In the genomic region with DNA sequence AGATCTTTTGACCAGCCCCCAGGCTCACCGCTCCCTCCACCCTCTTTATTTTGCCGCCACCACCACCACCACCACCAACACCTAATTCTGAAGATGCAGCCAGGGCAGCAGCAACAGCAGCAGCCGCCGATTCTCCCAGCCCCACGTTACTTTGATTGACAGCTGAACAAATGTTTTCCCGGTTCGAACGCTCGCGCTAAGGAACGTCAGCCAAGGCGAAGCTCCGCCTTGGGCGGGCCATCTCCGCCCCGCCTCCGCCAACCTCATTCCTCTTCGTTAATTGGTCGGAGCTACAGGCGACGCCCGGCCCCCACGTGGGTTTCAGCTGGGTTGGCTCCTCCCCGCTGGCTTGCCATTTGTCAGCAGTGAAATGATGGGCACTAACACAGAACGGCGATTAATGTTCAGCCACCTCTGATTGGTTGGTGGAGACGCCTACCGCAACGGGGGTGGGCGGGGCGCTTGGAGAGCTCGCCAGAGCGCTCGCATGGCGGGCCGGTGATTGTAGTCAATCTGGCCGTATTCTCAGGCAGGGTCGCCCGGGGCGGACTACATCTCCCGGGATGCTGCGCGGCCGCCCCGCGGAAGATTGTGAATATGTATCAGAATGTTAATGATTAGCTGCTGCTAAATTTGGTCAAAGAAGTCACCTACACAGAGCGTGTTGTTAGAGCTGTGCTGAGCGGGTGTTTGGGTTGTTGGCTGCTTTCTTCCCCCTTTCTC, we compare ENCODE assay signal across 8 cellular contexts. TPM values are rescaled to one million over a fixed set of nuclear protein-coding genes. Genes with fewer than 3 reads are reported as not detected.
DNase-seq lines count a peak whose midpoint lies in the region; FAIRE-seq and TF ChIP-seq lines count a peak whose summit lies in the region.

Gene TLE4 (plus strand): TSS at position 657 of the 723 bp plus-strand sequence. CDS start 826 bp downstream, outside the sequence.

- CTCF ChIA-PET in activated naive CD4-positive, alpha-beta T cell treated with anti-CD3 and anti-CD28 coated beads, Interleukin-2, amount 10 ng/mL, durations not matched to agents 7 days and 5 days (lab: Charles Lee), result interaction anchor here (1.0 kb wide), 1 partner anchor 13 kb away, joined by 4 read pairs; no protein-coding TSS in a partner anchor

- no peak for TF ChIP-seq CTCF in HFF-Myc (IDR thresholded peaks at IDR 0.05; ENCODE audit: low read depth, low read length, missing control alignments)

- H3K9me3 ChIP-seq in neuron (ENCODE audit: low read length), result no peaks in the 10 kb centered on the region

- peak; percentile 99 for FAIRE-seq in frontal cortex (lab: Jason Lieb, UNC)

- peak within 1 kb of the TSS; percentile 80 for H2AFZ ChIP-seq in neuron (ENCODE audit: low read depth, low read length)

- H3K27me3 ChIP-seq in neuron (ENCODE audit: insufficient read depth, low read length), result no peaks in the 10 kb centered on the region

- peaks cover 32% of the 10 kb centered on the region for H3K4me1 Mint-ChIP-seq in activated naive CD4-positive, alpha-beta T cell treated with anti-CD3 and anti-CD28 coated beads, Interleukin-2, amount 10 ng/mL, durations not matched to agents 7 days and 5 days

- peaks cover 17% of the 10 kb centered on the region for H3K36me3 ChIP-seq in neuron (ENCODE audit: insufficient read depth, low read length)

- peaks cover 22% of the 10 kb centered on the region for H3K27me3 Mint-ChIP-seq in activated naive CD4-positive, alpha-beta T cell treated with anti-CD3 and anti-CD28 coated beads, Interleukin-2, amount 10 ng/mL, durations not matched to agents 7 days and 5 days

- no peaks in the 10 kb centered on the region for H3K9me3 Mint-ChIP-seq in activated naive CD4-positive, alpha-beta T cell treated with anti-CD3 and anti-CD28 coated beads, Interleukin-2, amount 10 ng/mL, durations not matched to agents 7 days and 5 days

- H3K4me1 ChIP-seq in neuron (ENCODE audit: insufficient read depth, low read length), result peaks cover 15% of the 10 kb centered on the region

- H3K4me3 Mint-ChIP-seq in activated naive CD4-positive, alpha-beta T cell treated with anti-CD3 and anti-CD28 coated beads, Interleukin-2, amount 10 ng/mL, durations not matched to agents 7 days and 5 days, result peak within 1 kb of the TSS; percentile 92

- peak within 1 kb of the TSS; percentile 67 for H3K4me3 ChIP-seq in HFF-Myc (replicated peaks; ENCODE audit: low read depth, low read length)
- peak within 1 kb of the TSS; percentile 95 for H3K4me3 ChIP-seq in neuron (ENCODE audit: low read length)

- H3K27ac Mint-ChIP-seq in activated naive CD4-positive, alpha-beta T cell treated with anti-CD3 and anti-CD28 coated beads, Interleukin-2, amount 10 ng/mL, durations not matched to agents 7 days and 5 days, result peak within 1 kb of the TSS; percentile 84

- H3K36me3 Mint-ChIP-seq in activated naive CD4-positive, alpha-beta T cell treated with anti-CD3 and anti-CD28 coated beads, Interleukin-2, amount 10 ng/mL, durations not matched to agents 7 days and 5 days, result peaks cover 23% of the 10 kb centered on the region

- DNase-seq in GM03348 (ENCODE audit: low spot score), result peak; percentile 98
- peak; percentile 99 for DNase-seq in HFF-Myc (ENCODE audit: extremely low read depth, low read depth)
- DNase-seq in MV-4-11 (lab: John Stamatoyannopoulos, UW), result peak; percentile 100
- peak; percentile 100 for DNase-seq in SK-N-DZ (ENCODE audit: low spot score)
- DNase-seq in activated naive CD4-positive, alpha-beta T cell treated with anti-CD3 and anti-CD28 coated beads, Interleukin-2, amount 10 ng/mL, durations not matched to agents 7 days and 5 days, result peak; percentile 100
- peak; percentile 95 to 96 for DNase-seq in frontal cortex (ENCODE audit: low spot score in 2 of 2)
- DNase-seq in stromal cell of bone marrow (ENCODE audit: low read depth), result peak; percentile 100

RNA-seq across cellular contexts. Expression of gene TLE4, which starts in this region (rescaled TPM):
- 68.9 and 74.0 TPM in 2 replicates for polyA plus RNA-seq in SK-N-DZ (2014; cell fraction: cytosol; rRNA removed)
- 50.8 and 52.3 TPM in 2 replicates for polyA plus RNA-seq in SK-N-DZ (2014; cell fraction: nucleus; rRNA removed)
- total RNA-seq in frontal cortex, result 65.2 TPM

Comparison
In these comparisons a context has a peak if more than half of its experiments do, and no peak if none do; other contexts are left out.
1. Peak in every context shown above with its lines: DNase-seq and H3K4me3 ChIP-seq.